Comparison of ENCODE assay signal across 18 cellular contexts in the genomic region with DNA sequence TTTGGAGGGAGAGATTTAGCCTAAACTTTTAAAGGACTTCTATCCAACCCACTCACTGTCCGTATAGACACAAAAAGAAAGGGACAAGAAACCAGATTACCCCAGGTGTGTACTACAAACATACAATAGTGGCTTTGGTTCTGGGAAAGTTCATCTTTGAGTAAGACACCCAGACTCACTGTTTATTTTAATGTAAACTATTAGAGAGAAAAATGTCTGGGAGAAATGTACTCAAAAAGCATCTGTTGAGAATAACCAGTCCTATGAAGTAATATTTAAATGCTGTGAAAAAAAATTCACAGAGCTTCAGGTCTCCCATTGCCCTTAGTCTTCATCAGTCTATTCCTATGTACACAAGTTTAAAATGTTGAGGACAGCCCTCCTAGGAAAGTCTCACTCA.
"Had no signal": no experiment of that assay in that cellular context is flagged by ENCODE, and none has a peak within 500 bp of the region (broad histone marks: within the 10 kb centered on the region; RNA-seq: fewer than 3 reads in every experiment).

No MANE protein-coding gene starts in this region.

- H3K27ac Mint-ChIP-seq: activated CD4-positive, alpha-beta memory T cell treated with anti-CD3 and anti-CD28 coated beads for 36 hours; activated CD4-positive, alpha-beta T cell treated with anti-CD3 and anti-CD28 coated beads for 36 hours; activated naive CD4-positive, alpha-beta T cell treated with anti-CD3 and anti-CD28 coated beads, Interleukin-2, amount 10 ng/mL, durations not matched to agents 7 days and 5 days; activated T-cell treated with anti-CD3 and anti-CD28 coated beads, Interleukin-2, amount 50 U/mL, for 24 hours; natural killer cell; T-helper 1 cell treated with Interleukin-12 subunit alpha and Interleukin-12 subunit beta and Interleukin-4 antibody, amounts not matched to agents 30 μg/mL and 1 μg/mL, for 36 hours had no signal

- H3K4me2 ChIP-seq: smooth muscle cell had no signal

- H3K27me3 Mint-ChIP-seq: activated CD4-positive, alpha-beta memory T cell treated with anti-CD3 and anti-CD28 coated beads for 36 hours; activated naive CD4-positive, alpha-beta T cell treated with anti-CD3 and anti-CD28 coated beads, Interleukin-2, amount 10 ng/mL, durations not matched to agents 7 days and 5 days; activated T-cell treated with anti-CD3 and anti-CD28 coated beads, Interleukin-2, amount 50 U/mL, for 24 hours had no signal

- H3K36me3 Mint-ChIP-seq: activated CD4-positive, alpha-beta memory T cell treated with anti-CD3 and anti-CD28 coated beads for 36 hours; activated naive CD4-positive, alpha-beta T cell treated with anti-CD3 and anti-CD28 coated beads, Interleukin-2, amount 10 ng/mL, durations not matched to agents 7 days and 5 days; natural killer cell had no signal

- H3K4me1 Mint-ChIP-seq: activated CD4-positive, alpha-beta T cell treated with anti-CD3 and anti-CD28 coated beads for 36 hours; activated naive CD4-positive, alpha-beta T cell treated with anti-CD3 and anti-CD28 coated beads, Interleukin-2, amount 10 ng/mL, durations not matched to agents 7 days and 5 days; natural killer cell had no signal

- DNase-seq: activated CD4-positive, alpha-beta memory T cell treated with anti-CD3 and anti-CD28 coated beads for 36 hours; activated CD4-positive, alpha-beta T cell treated with anti-CD3 and anti-CD28 coated beads for 36 hours; activated naive CD4-positive, alpha-beta T cell treated with anti-CD3 and anti-CD28 coated beads, Interleukin-2, amount 10 ng/mL, durations not matched to agents 7 days and 5 days; activated T-cell treated with anti-CD3 and anti-CD28 coated beads, Interleukin-2, amount 50 U/mL, for 24 hours; caudate nucleus; cortex of kidney; effector CD4-positive, alpha-beta T cell; gastrocnemius medialis; heart right ventricle; left colon; natural killer cell; posterior cingulate gyrus; stimulated activated naive CD8-positive, alpha-beta T cell treated with anti-CD3 and anti-CD28 coated beads, Interleukin-15, Interleukin-2, amounts not matched to agents 100 U/mL and 50 U/mL, for 24 hours had no signal

- H3K4me1 ChIP-seq: suprapubic skin had no signal

- H3K4me3 ChIP-seq: gastrocnemius medialis, heart right ventricle, lung, smooth muscle cell, suprapubic skin had no signal

- H3K36me3 ChIP-seq: gastrocnemius medialis, heart right ventricle, neutrophil, suprapubic skin had no signal

- H3K9me3 Mint-ChIP-seq: activated naive CD4-positive, alpha-beta T cell treated with anti-CD3 and anti-CD28 coated beads, Interleukin-2, amount 10 ng/mL, durations not matched to agents 7 days and 5 days; activated T-cell treated with anti-CD3 and anti-CD28 coated beads, Interleukin-2, amount 50 U/mL, for 24 hours; T-helper 1 cell treated with Interleukin-12 subunit alpha and Interleukin-12 subunit beta and Interleukin-4 antibody, amounts not matched to agents 30 μg/mL and 1 μg/mL, for 36 hours had no signal

- H3K4me3 Mint-ChIP-seq: activated CD4-positive, alpha-beta memory T cell treated with anti-CD3 and anti-CD28 coated beads for 36 hours; activated CD4-positive, alpha-beta T cell treated with anti-CD3 and anti-CD28 coated beads for 36 hours; activated naive CD4-positive, alpha-beta T cell treated with anti-CD3 and anti-CD28 coated beads, Interleukin-2, amount 10 ng/mL, durations not matched to agents 7 days and 5 days; activated T-cell treated with anti-CD3 and anti-CD28 coated beads, Interleukin-2, amount 50 U/mL, for 24 hours; natural killer cell; T-helper 1 cell treated with Interleukin-12 subunit alpha and Interleukin-12 subunit beta and Interleukin-4 antibody, amounts not matched to agents 30 μg/mL and 1 μg/mL, for 36 hours had no signal

- H3K27ac ChIP-seq: gastrocnemius medialis, neutrophil, suprapubic skin had no signal

- H3K9me3 ChIP-seq: gastrocnemius medialis, heart right ventricle, neutrophil, suprapubic skin had no signal

- ATAC-seq: activated CD4-positive, alpha-beta T cell treated with anti-CD3 and anti-CD28 coated beads for 36 hours; gastrocnemius medialis; left colon; natural killer cell; stimulated activated naive CD8-positive, alpha-beta T cell treated with anti-CD3 and anti-CD28 coated beads, Interleukin-15, Interleukin-2, amounts not matched to agents 100 U/mL and 50 U/mL, for 24 hours had no signal

- H3K27me3 ChIP-seq: gastrocnemius medialis, heart right ventricle, neutrophil, suprapubic skin had no signal
